In genomic region chr11:58024601-58025091, GRCh38 we compare ENCODE assay signal across 11 cellular contexts. TPM values are rescaled to one million over a fixed set of nuclear protein-coding genes. Genes with fewer than 3 reads are reported as not detected.
DNase-seq lines count a peak whose midpoint lies in the region; ATAC-seq and TF ChIP-seq lines count a peak whose summit lies in the region.
"Had no signal": no experiment of that assay in that cellular context is flagged by ENCODE, and none has a peak within 500 bp of the region (broad histone marks: within the 10 kb centered on the region; RNA-seq: fewer than 3 reads in every experiment).

No MANE protein-coding gene starts in this region.

- no peak overlapping the region for H3K4me2 ChIP-seq in MM.1S (ENCODE audit: low read depth, low read length)

- no peaks in the 10 kb centered on the region for H3K27me3 Mint-ChIP-seq in activated CD4-positive, alpha-beta T cell treated with anti-CD3 and anti-CD28 coated beads, Interleukin-2, amount 10 ng/mL, durations not matched to agents 24 days and 14 days

- H3K9me3 ChIP-seq in esophagus muscularis mucosa (no peaks in the 10 kb centered on the region), upper lobe of left lung (no peaks in the 10 kb centered on the region), MM.1S (replicated peaks; ENCODE audit: insufficient read depth, low read length) (no peaks in the 10 kb centered on the region)

- 25% methylated on average over 8 of the region's 8 CpGs for WGBS in esophagus muscularis mucosa
- 13 to 15% methylated on average over 8 of the region's 8 CpGs for WGBS in lower leg skin, 2 donors
- WGBS in upper lobe of left lung, 2 donors, result 33 to 35% methylated on average over 8 of the region's 8 CpGs

- intact Hi-C loops in esophagus muscularis mucosa (cut with DNase I) (no loop called here), lower leg skin (cut with DNase I; ENCODE audit: low total_unique reads) (no loop called here)
- intact Hi-C loops in activated CD4-positive, alpha-beta T cell treated with anti-CD3 and anti-CD28 coated beads, Interleukin-2, amount 10 ng/mL, durations not matched to agents 24 days and 14 days (cut with micrococcal nuclease), result no loop called here

- no peaks in the 10 kb centered on the region for H3K4me1 Mint-ChIP-seq in activated CD4-positive, alpha-beta T cell treated with anti-CD3 and anti-CD28 coated beads, Interleukin-2, amount 10 ng/mL, durations not matched to agents 24 days and 14 days
- H3K4me1 Mint-ChIP-seq: T-cell had no signal

- H3K36me3 ChIP-seq in esophagus muscularis mucosa, result no peaks in the 10 kb centered on the region
- no peaks in the 10 kb centered on the region for H3K36me3 ChIP-seq in upper lobe of left lung
- no peaks in the 10 kb centered on the region for H3K36me3 ChIP-seq in MM.1S (replicated peaks; ENCODE audit: insufficient read depth, low read length)

- no peak overlapping the region for H2AFZ ChIP-seq in MM.1S (ENCODE audit: low read length)

- no peaks in the 10 kb centered on the region for H3K9me2 ChIP-seq in MM.1S (replicated peaks; ENCODE audit: insufficient read depth, low read length)

- no peak overlapping the region for H3K4me3 Mint-ChIP-seq in activated CD4-positive, alpha-beta T cell treated with anti-CD3 and anti-CD28 coated beads, Interleukin-2, amount 10 ng/mL, durations not matched to agents 24 days and 14 days
- H3K4me3 Mint-ChIP-seq: activated T-cell treated with anti-CD3 and anti-CD28 coated beads, Interleukin-2, amount 50 U/mL, for 4 hours; T-cell had no signal

- H3K36me3 Mint-ChIP-seq in activated CD4-positive, alpha-beta T cell treated with anti-CD3 and anti-CD28 coated beads, Interleukin-2, amount 10 ng/mL, durations not matched to agents 24 days and 14 days (ENCODE audit: low read depth), result no peaks in the 10 kb centered on the region
- H3K36me3 Mint-ChIP-seq: T-cell had no signal

- ATAC-seq in upper lobe of left lung (ENCODE audit: low FRiP score in 2 of 2), result peak; percentile 33 to 56
- ATAC-seq in GM18858 (IDR thresholded peaks at IDR 0.05; ENCODE audit: unreplicated experiment), result no peak
- ATAC-seq: activated T-cell treated with anti-CD3 and anti-CD28 coated beads, Interleukin-2, amount 50 U/mL, for 4 hours; T-cell had no signal

- no peak overlapping the region for H3K9ac ChIP-seq in MM.1S (ENCODE audit: low read length)

- no peaks in the 10 kb centered on the region for H3K9me3 Mint-ChIP-seq in activated CD4-positive, alpha-beta T cell treated with anti-CD3 and anti-CD28 coated beads, Interleukin-2, amount 10 ng/mL, durations not matched to agents 24 days and 14 days
- H3K9me3 Mint-ChIP-seq: activated T-cell treated with anti-CD3 and anti-CD28 coated beads, Interleukin-2, amount 50 U/mL, for 4 hours; T-cell had no signal

- H3K4me1 ChIP-seq in esophagus muscularis mucosa, result peaks cover 9 to 30% (median 17%) of the 10 kb centered on the region in 4 donors
- H3K4me1 ChIP-seq in upper lobe of left lung, result peaks cover 10 to 48% (median 25%) of the 10 kb centered on the region in 4 donors
- no peaks in the 10 kb centered on the region for H3K4me1 ChIP-seq in MM.1S (ENCODE audit: low read length)

- H3K79me2 ChIP-seq in MM.1S (ENCODE audit: low read length), result no peaks in the 10 kb centered on the region

- H3K27ac ChIP-seq in esophagus muscularis mucosa (replicated peaks in 1 of 4) (peak overlapping the region in 3 of 4 donors; percentile 30 to 53 (median 51)), upper lobe of left lung (peak overlapping the region in 2 of 4 donors; percentile 72), MM.1S (ENCODE audit: low read length) (no peak overlapping the region)

- no peak for TF ChIP-seq EP300 in esophagus muscularis mucosa (IDR thresholded peaks at IDR 0.05)
- no peak for TF ChIP-seq EP300 in upper lobe of left lung (IDR thresholded peaks at IDR 0.05)

- TF ChIP-seq POLR2A in esophagus muscularis mucosa (IDR thresholded peaks at IDR 0.05; ENCODE audit: low read depth) (no peak), lower leg skin (IDR thresholded peaks at IDR 0.05) (no peak), upper lobe of left lung (IDR thresholded peaks at IDR 0.05) (no peak)

- DNase-seq in NCI-H2029 (lab: John Stamatoyannopoulos, UW) (peak; percentile 87), esophagus muscularis mucosa (ENCODE audit: extremely low spot score) (no peak), lower leg skin (ENCODE audit: low spot score in 2 of 2) (peak; percentile 32 to 91), upper lobe of left lung (peak in 1 of 2 donors; percentile 25), DMS79 treated with DMSO at 0.1 percent for 48 hours (lab: John Stamatoyannopoulos, UW) (no peak), MM.1S (no peak)
- DNase-seq in activated CD4-positive, alpha-beta T cell treated with anti-CD3 and anti-CD28 coated beads, Interleukin-2, amount 10 ng/mL, durations not matched to agents 24 days and 14 days, result no peak
- DNase-seq: activated T-cell treated with anti-CD3 and anti-CD28 coated beads, Interleukin-2, amount 50 U/mL, for 4 hours; NCI-H2227 treated with DMSO at 0.1 percent for 48 hours; T-cell had no signal

- no peak overlapping the region for H3K4me3 ChIP-seq in esophagus muscularis mucosa
- H3K4me3 ChIP-seq in lower leg skin (ENCODE audit: low read depth, poor library complexity, severe bottlenecking), result no peak overlapping the region
- no peak overlapping the region for H3K4me3 ChIP-seq in upper lobe of left lung
- no peak overlapping the region for H3K4me3 ChIP-seq in MM.1S (ENCODE audit: low read length)

- H3K27me3 ChIP-seq in esophagus muscularis mucosa, result no peaks in the 10 kb centered on the region
- no peaks in the 10 kb centered on the region for H3K27me3 ChIP-seq in upper lobe of left lung
- H3K27me3 ChIP-seq in MM.1S (replicated peaks; ENCODE audit: insufficient read depth, low read length), result no peaks in the 10 kb centered on the region

- no peak overlapping the region for H3K27ac Mint-ChIP-seq in activated CD4-positive, alpha-beta T cell treated with anti-CD3 and anti-CD28 coated beads, Interleukin-2, amount 10 ng/mL, durations not matched to agents 24 days and 14 days
- H3K27ac Mint-ChIP-seq: T-cell had no signal

- H3F3A ChIP-seq in MM.1S (ENCODE audit: insufficient read depth, low read length), result no peaks in the 10 kb centered on the region

- no peaks in the 10 kb centered on the region for H4K20me1 ChIP-seq in MM.1S (ENCODE audit: insufficient read depth, low read length)

- TF ChIP-seq CTCF in esophagus muscularis mucosa (IDR thresholded peaks at IDR 0.05), result no peak
- TF ChIP-seq CTCF in lower leg skin (IDR thresholded peaks at IDR 0.05), result no peak
- no peak for TF ChIP-seq CTCF in upper lobe of left lung (IDR thresholded peaks at IDR 0.05)
- no peak for TF ChIP-seq CTCF in MM.1S (IDR thresholded peaks at IDR 0.05; ENCODE audit: low read length)

RNA-seq across cellular contexts. Expression of gene OR9Q1, which starts 1.0 kb away (rescaled TPM):
- total RNA-seq in esophagus muscularis mucosa (not detected), lower leg skin (not detected), upper lobe of left lung (not detected)
- not detected in 2 replicates for total RNA-seq in activated CD4-positive, alpha-beta T cell treated with anti-CD3 and anti-CD28 coated beads, Interleukin-2, amount 10 ng/mL, durations not matched to agents 24 days and 14 days
- total RNA-seq: activated T-cell treated with anti-CD3 and anti-CD28 coated beads, Interleukin-2, amount 50 U/mL, for 4 hours; T-cell had no signal

RNA-seq across cellular contexts. Expression of gene OR6Q1, which starts 6.1 kb away (rescaled TPM):
- total RNA-seq in esophagus muscularis mucosa (not detected), lower leg skin (not detected), upper lobe of left lung (not detected)
- total RNA-seq in activated CD4-positive, alpha-beta T cell treated with anti-CD3 and anti-CD28 coated beads, Interleukin-2, amount 10 ng/mL, durations not matched to agents 24 days and 14 days, result not detected in 2 replicates
- total RNA-seq: activated T-cell treated with anti-CD3 and anti-CD28 coated beads, Interleukin-2, amount 50 U/mL, for 4 hours; T-cell had no signal

Comparison
In these comparisons a context has a peak if more than half of its experiments do, and no peak if none do; other contexts are left out.
1. DNase-seq: peak in NCI-H2029 (single experiment) and lower leg skin (2 of 2); none in esophagus muscularis mucosa (single experiment), activated CD4-positive, alpha-beta T cell treated with anti-CD3 and anti-CD28 coated beads, Interleukin-2, amount 10 ng/mL, durations not matched to agents 24 days and 14 days (single experiment), DMS79 treated with DMSO at 0.1 percent for 48 hours (single experiment) and MM.1S (single experiment).